9 cellular contexts compared by ENCODE assay signal in genomic region chrX:72132456-72132855, GRCh38. TPM values are rescaled to one million over a fixed set of nuclear protein-coding genes. Genes with fewer than 3 reads are reported as not detected.
A peak's percentile ranks its signal among the peaks of the same experiment; 100 is the strongest.
DNase-seq lines count a peak whose midpoint lies in the region; ATAC-seq and TF ChIP-seq lines count a peak whose summit lies in the region.
"Had no signal": no experiment of that assay in that cellular context is flagged by ENCODE, and none has a peak within 500 bp of the region (broad histone marks: within the 10 kb centered on the region; RNA-seq: fewer than 3 reads in every experiment).

No MANE protein-coding gene starts in this region.

- no peaks in the 10 kb centered on the region for H3K79me2 ChIP-seq in PC-3 (ENCODE audit: low read length)

- BruUV-seq in PC-3 (replicated peaks; lab: Mats Ljungman, UMichigan) = no TSS peak

- no peak overlapping the region for H4K8ac ChIP-seq in neuronal stem cell (ENCODE audit: low read depth, low read length)

- peak overlapping the region; percentile 82 for H3K4me2 ChIP-seq in PC-3 (ENCODE audit: low read length)
- peak overlapping the region; percentile 11 for H3K4me2 ChIP-seq in neuronal stem cell (ENCODE audit: insufficient read depth, low read length, poor library complexity, severe bottlenecking)

- no peak for TF ChIP-seq CTCF in BJ (IDR thresholded peaks at IDR 0.05; ENCODE audit: insufficient read depth, low read depth, low read length)
- TF ChIP-seq CTCF in PC-3 (conservative IDR thresholded peaks at IDR 0.05; ENCODE audit: low read depth, low read length) = no peak
- TF ChIP-seq CTCF in esophagus squamous epithelium (IDR thresholded peaks at IDR 0.05) = no peak

- H3K9me3 ChIP-seq in PC-3 (ENCODE audit: low read length) = no peaks in the 10 kb centered on the region
- H3K9me3 ChIP-seq in esophagus squamous epithelium = no peaks in the 10 kb centered on the region
- peaks cover 5 to 20% of the 10 kb centered on the region in 2 donors for H3K9me3 ChIP-seq in neuronal stem cell (replicated peaks in 1 of 2; ENCODE audit: control insufficient read depth in 2 of 2, insufficient read depth in 1 of 2, low read depth in 1 of 2, low read length in 2 of 2)
- H3K9me3 ChIP-seq: mucosa of descending colon had no signal

- no peaks in the 10 kb centered on the region for H4K20me1 ChIP-seq in PC-3 (ENCODE audit: low read length)

- H3K4me1 ChIP-seq in PC-3 (ENCODE audit: insufficient read depth, low read length) = no peaks in the 10 kb centered on the region; the same call in 1 of the 2 replicates
- peaks cover 0 to 38% (median 0%) of the 10 kb centered on the region in 3 donors for H3K4me1 ChIP-seq in esophagus squamous epithelium
- peaks cover 5 to 11% of the 10 kb centered on the region in 2 donors for H3K4me1 ChIP-seq in neuronal stem cell (ENCODE audit: control insufficient read depth in 2 of 2, insufficient read depth in 1 of 2, low read depth in 1 of 2, low read length in 2 of 2)

- peak overlapping the region; percentile 73 for H2AFZ ChIP-seq in PC-3 (ENCODE audit: low read length)
- H2AFZ ChIP-seq in neuronal stem cell (ENCODE audit: low read length) = no peak overlapping the region

- TF ChIP-seq POLR2A in esophagus squamous epithelium (IDR thresholded peaks at IDR 0.05) = no peak

- no peaks in the 10 kb centered on the region for H3K27me3 ChIP-seq in BJ (ENCODE audit: control insufficient read depth, insufficient read depth, low read length)
- H3K27me3 ChIP-seq in PC-3 (ENCODE audit: low read length) = peaks cover 12% of the 10 kb centered on the region
- H3K27me3 ChIP-seq in esophagus squamous epithelium = peaks cover 0 to 26% (median 3%) of the 10 kb centered on the region in 4 donors
- H3K27me3 ChIP-seq in neuronal stem cell (ENCODE audit: control insufficient read depth in 3 of 3, insufficient read depth in 3 of 3, low read depth in 1 of 3, low read length in 3 of 3) = no peaks in the 10 kb centered on the region

- no peak overlapping the region for H3K4ac ChIP-seq in neuronal stem cell (ENCODE audit: low read length)

- no peaks in the 10 kb centered on the region for H3F3A ChIP-seq in PC-3 (ENCODE audit: low read length, unreplicated experiment)

- H2AK5ac ChIP-seq in neuronal stem cell (ENCODE audit: low read depth, low read length) = peak overlapping the region; percentile 75

- no peak overlapping the region for H3K14ac ChIP-seq in neuronal stem cell (ENCODE audit: low read length)

- 38 to 72% methylated on average over 1 to 2 of the region's 3 CpGs for WGBS in esophagus squamous epithelium, 2 donors
- no CpG with 5 or more reads among the region's 3 CpGs for WGBS in neuronal stem cell (ENCODE audit: extremely low coverage in 2 of 2, insufficient read length in 2 of 2, insufficient replicate concordance in 1 of 2), 2 donors

- H2BK12ac ChIP-seq in neuronal stem cell (ENCODE audit: low read length) = no peak overlapping the region

- no peaks in the 10 kb centered on the region for H3K79me1 ChIP-seq in neuronal stem cell (ENCODE audit: low read depth, low read length)

- DNase-seq in BJ (ENCODE audit: low read depth) (no peak), PC-3 (no peak), esophagus squamous epithelium (lab: John Stamatoyannopoulos, UW) (no peak), neuronal stem cell (ENCODE audit: low spot score) (no peak), occipital lobe (lab: John Stamatoyannopoulos, UW) (no peak), sciatic nerve (ENCODE audit: low spot score) (no peak)
- DNase-seq in activated CD4-positive, alpha-beta T cell treated with anti-CD3 and anti-CD28 coated beads for 1 hour = no peak
- DNase-seq in stimulated activated CD4-positive, alpha-beta T cell treated with anti-CD3 and anti-CD28 coated beads, Interleukin-2, amount 100 ng/mL, for 24 hours = no peak

- no peak overlapping the region for H3K27ac ChIP-seq in PC-3 (ENCODE audit: low read length)
- H3K27ac ChIP-seq in esophagus squamous epithelium = peak overlapping the region in 3 of 4 donors; percentile 20 to 89 (median 85)
- peak overlapping the region; percentile 47 for H3K27ac ChIP-seq in neuronal stem cell (replicated peaks; ENCODE audit: low read length)

- H3K4me3 ChIP-seq in BJ (ENCODE audit: low read depth, low read length) (peak overlapping the region; percentile 54), PC-3 (ENCODE audit: low read length) (peak overlapping the region; percentile 60; the same call in 1 of the 2 replicates), esophagus squamous epithelium (peak overlapping the region in 3 of 4 donors; percentile 41 to 70 (median 52)), neuronal stem cell (ENCODE audit: low read length in 2 of 2) (peak overlapping the region in 1 of 2 donors; percentile 40)
- H3K4me3 ChIP-seq: mucosa of descending colon had no signal

- H2BK120ac ChIP-seq in neuronal stem cell (ENCODE audit: low read depth, low read length) = no peak overlapping the region

- H3K9ac ChIP-seq in PC-3 (ENCODE audit: low read length) = no peak overlapping the region
- no peak overlapping the region for H3K9ac ChIP-seq in neuronal stem cell (ENCODE audit: low read depth, low read length, poor library complexity)

- no peak overlapping the region for H2BK5ac ChIP-seq in neuronal stem cell (ENCODE audit: low read length)

- intact Hi-C loops in PC-3 (cut with micrococcal nuclease) (no loop called here), esophagus squamous epithelium (cut with DNase I) (no loop called here), sciatic nerve (cut with DNase I) (no loop called here)

- no peak overlapping the region for H4K91ac ChIP-seq in neuronal stem cell (ENCODE audit: low read depth, low read length, poor library complexity)

- no peak for ATAC-seq in PC-3
- no peak for ATAC-seq in sciatic nerve

- POLR2A ChIA-PET in BJ (lab: Charles Lee) = no interaction called here
- POLR2A ChIA-PET in PC-3 (lab: Charles Lee; ENCODE audit: unreplicated experiment) = no interaction called here

- no peak overlapping the region for H2BK15ac ChIP-seq in neuronal stem cell (ENCODE audit: low read length)

- H3K18ac ChIP-seq in neuronal stem cell (ENCODE audit: low read length) = peak overlapping the region; percentile 76

- H3K36me3 ChIP-seq in BJ (ENCODE audit: control insufficient read depth, insufficient read depth, low read length) = no peaks in the 10 kb centered on the region
- no peaks in the 10 kb centered on the region for H3K36me3 ChIP-seq in PC-3 (ENCODE audit: low read depth, low read length)
- H3K36me3 ChIP-seq in esophagus squamous epithelium = no peaks in the 10 kb centered on the region
- H3K36me3 ChIP-seq in neuronal stem cell (replicated peaks in 1 of 2; ENCODE audit: control insufficient read depth in 2 of 2, insufficient read depth in 2 of 2, low read length in 2 of 2) = peaks cover 5 to 63% of the 10 kb centered on the region in 2 donors

- CTCF ChIA-PET in BJ (lab: Yijun Ruan, JAX) (interaction anchor here (1.8 kb wide), 1 partner anchor 113 kb away, joined by 4 read pairs; no protein-coding TSS in a partner anchor), PC-3 (lab: Charles Lee) (no interaction called here)

- no peaks in the 10 kb centered on the region for H3K9me2 ChIP-seq in PC-3 (replicated peaks; ENCODE audit: low read length)

- no peak overlapping the region for H3K23ac ChIP-seq in neuronal stem cell (ENCODE audit: low read depth, low read length, poor library complexity)

RNA-seq across cellular contexts. Expression of gene RTL5, which starts 0.7 kb away (rescaled TPM):
- polyA plus RNA-seq in BJ (2011; rRNA removed) = 1.3 and 1.5 TPM in 2 replicates
- polyA minus RNA-seq in BJ (2011; rRNA and poly(A)+ RNA removed) = 3.6 TPM in 2 replicates
- 0.23 and 0.40 TPM in 2 replicates for total RNA-seq in PC-3 (2014; rRNA removed)
- 1 to 10 TPM in 1 of 4 donors, under 1 TPM in 3; 0.08 to 3.6 (median 0.49) TPM for total RNA-seq in esophagus squamous epithelium
- 6.8 TPM for polyA plus RNA-seq in neuronal stem cell (2013, experiment 1 of 2)
- 6.7 TPM for polyA plus RNA-seq in neuronal stem cell (2013, experiment 2 of 2)
- 3.4 TPM for total RNA-seq in occipital lobe
- 16.2 TPM for total RNA-seq in sciatic nerve

RNA-seq across cellular contexts. Expression of gene PIN4, which starts 49.1 kb away (rescaled TPM):
- 6.5 and 15.3 TPM in 2 replicates for polyA plus RNA-seq in BJ (2011; rRNA removed)
- 0.57 and 0.87 TPM in 2 replicates for polyA minus RNA-seq in BJ (2011; rRNA and poly(A)+ RNA removed)
- total RNA-seq in PC-3 (2014; rRNA removed) = 30.0 and 44.1 TPM in 2 replicates
- 10 to 100 TPM in 2 of 4 donors, 1 to 10 TPM in 2; 4.7 to 15.1 (median 9.2) TPM for total RNA-seq in esophagus squamous epithelium
- polyA plus RNA-seq in neuronal stem cell (2013, experiment 1 of 2) = 34.0 TPM
- polyA plus RNA-seq in neuronal stem cell (2013, experiment 2 of 2) = 35.2 TPM
- 13.7 TPM for total RNA-seq in occipital lobe
- total RNA-seq in sciatic nerve = 13.3 TPM
